ENCODE assay signal across 15 cellular contexts in the genomic region with DNA sequence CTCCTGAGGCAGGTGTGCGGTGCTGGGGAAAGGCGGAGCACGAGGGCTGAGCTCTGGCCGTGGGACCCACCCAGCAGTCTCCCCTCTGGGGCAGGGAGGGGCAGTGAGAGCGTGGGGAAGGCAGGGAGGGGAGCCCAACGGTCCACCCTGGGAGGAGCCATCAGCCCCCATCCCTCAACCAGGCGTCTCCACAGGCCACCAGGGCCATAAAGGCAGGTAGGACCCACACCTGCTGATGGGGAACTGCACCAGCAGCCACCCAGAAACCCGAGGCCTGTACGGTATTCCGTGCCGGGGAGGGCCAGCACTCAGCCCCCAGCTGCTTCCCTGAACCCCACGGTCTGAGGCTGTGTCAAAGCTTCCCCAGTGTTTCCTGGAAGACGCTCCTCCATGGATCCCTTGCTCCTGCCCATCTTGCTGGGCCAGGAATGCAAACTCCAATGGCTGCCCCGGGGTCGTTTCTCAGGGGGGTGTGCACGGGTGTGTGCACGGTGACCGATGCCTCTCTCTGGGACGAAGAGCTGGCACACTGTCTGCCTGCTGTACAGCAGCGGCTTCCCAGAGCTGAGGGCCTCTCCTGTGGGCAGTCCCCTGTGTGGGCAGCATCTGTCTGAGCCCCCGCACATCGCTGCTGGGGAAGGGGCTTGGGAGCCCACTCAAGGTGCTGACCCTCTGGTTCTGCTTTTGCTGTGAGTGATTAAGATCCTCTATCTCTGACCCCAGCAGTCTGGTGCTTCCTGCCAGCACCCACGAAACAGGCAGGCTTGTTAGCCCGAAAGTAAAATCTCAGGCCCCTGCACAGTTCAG. TPM values are rescaled to one million over a fixed set of nuclear protein-coding genes. Genes with fewer than 3 reads are reported as not detected.
DNase-seq lines count a peak whose midpoint lies in the region; ATAC-seq and TF ChIP-seq lines count a peak whose summit lies in the region.
"Had no signal": no experiment of that assay in that cellular context is flagged by ENCODE, and none has a peak within 500 bp of the region (broad histone marks: within the 10 kb centered on the region; RNA-seq: fewer than 3 reads in every experiment).

No MANE protein-coding gene starts in this region.

- no peak overlapping the region for H3K4me3 Mint-ChIP-seq in CD4-positive, alpha-beta memory T cell
- H3K4me3 Mint-ChIP-seq: CD8-positive, alpha-beta T cell; memory B cell had no signal

- no peak for TF ChIP-seq CTCF in WERI-Rb-1 (IDR thresholded peaks at IDR 0.05; ENCODE audit: low read depth, low read length)

- no peaks in the 10 kb centered on the region for H3K9me3 Mint-ChIP-seq in CD4-positive, alpha-beta memory T cell
- H3K9me3 Mint-ChIP-seq: CD8-positive, alpha-beta T cell; memory B cell had no signal

- no peaks in the 10 kb centered on the region for H3K36me3 Mint-ChIP-seq in CD4-positive, alpha-beta memory T cell
- H3K36me3 Mint-ChIP-seq: CD8-positive, alpha-beta T cell; memory B cell had no signal

- no peaks in the 10 kb centered on the region for H3K4me1 ChIP-seq in CD4-positive, alpha-beta memory T cell (ENCODE audit: insufficient read depth, low read length)

- no peaks in the 10 kb centered on the region for H3K27me3 ChIP-seq in WERI-Rb-1 (ENCODE audit: insufficient read depth, low read depth, severe bottlenecking)
- no peaks in the 10 kb centered on the region for H3K27me3 ChIP-seq in CD4-positive, alpha-beta memory T cell (ENCODE audit: insufficient read depth, low read length)
- H3K27me3 ChIP-seq: thyroid gland had no signal

- no peaks in the 10 kb centered on the region for H3K36me3 ChIP-seq in WERI-Rb-1
- H3K36me3 ChIP-seq in CD4-positive, alpha-beta memory T cell (ENCODE audit: insufficient read depth, low read length) = no peaks in the 10 kb centered on the region
- H3K36me3 ChIP-seq: neutrophil, thyroid gland had no signal

- intact Hi-C loops in CD4-positive, alpha-beta memory T cell (cut with micrococcal nuclease) = no loop called here

- DNase-seq in activated T-cell treated with anti-CD3 and anti-CD28 coated beads, Interleukin-2, amount 50 U/mL, for 1 hour = peak; percentile 14
- DNase-seq in activated T-cell treated with anti-CD3 and anti-CD28 coated beads for 4 hours (no peak), WERI-Rb-1 (peak; percentile 6), islet precursor cell (peak; percentile 54)
- peak; percentile 1 for DNase-seq in stimulated activated naive CD8-positive, alpha-beta T cell treated with anti-CD3 and anti-CD28 coated beads, Interleukin-15, Interleukin-2, amounts not matched to agents 100 U/mL and 50 U/mL, for 24 hours
- DNase-seq in CD4-positive, alpha-beta memory T cell = no peak
- DNase-seq: NCI-H187 treated with DMSO at 0.1 percent for 48 hours; NCI-H510A; stimulated activated CD4-positive, alpha-beta T cell treated with anti-CD3 and anti-CD28 coated beads, Interleukin-2, amount 100 ng/mL, for 48 hours; thyroid gland had no signal

- H3K9me3 ChIP-seq in WERI-Rb-1 (ENCODE audit: severe bottlenecking) = peaks cover 2% of the 10 kb centered on the region
- no peaks in the 10 kb centered on the region for H3K9me3 ChIP-seq in CD4-positive, alpha-beta memory T cell (ENCODE audit: control insufficient read depth in 1 of 2, low read length in 2 of 2)
- H3K9me3 ChIP-seq: neutrophil, thyroid gland had no signal

- POLR2A ChIA-PET in CD4-positive, alpha-beta memory T cell (lab: Charles Lee; ENCODE audit: partially characterized antibody) = no interaction called here

- no peaks in the 10 kb centered on the region for H3K27me3 Mint-ChIP-seq in CD4-positive, alpha-beta memory T cell

- no peak overlapping the region for H3K4me3 ChIP-seq in WERI-Rb-1 (ENCODE audit: low read depth, low read length)
- no peak overlapping the region for H3K4me3 ChIP-seq in CD4-positive, alpha-beta memory T cell (ENCODE audit: low read length in 2 of 2)
- H3K4me3 ChIP-seq: thyroid gland had no signal

- no peak for ATAC-seq in stimulated activated naive CD8-positive, alpha-beta T cell treated with anti-CD3 and anti-CD28 coated beads, Interleukin-15, Interleukin-2, amounts not matched to agents 100 U/mL and 50 U/mL, for 24 hours
- ATAC-seq in GM18873 (IDR thresholded peaks at IDR 0.05; ENCODE audit: low FRiP score, unreplicated experiment) (no peak), HG02840 (IDR thresholded peaks at IDR 0.05; ENCODE audit: low FRiP score, unreplicated experiment) (no peak)
- ATAC-seq: CD8-positive, alpha-beta T cell had no signal

- CTCF ChIA-PET in CD4-positive, alpha-beta memory T cell (lab: Charles Lee; ENCODE audit: partially characterized antibody) = no interaction called here

- peaks cover 0 to 2% (median 0%) of the 10 kb centered on the region in 4 donors for H3K4me1 Mint-ChIP-seq in CD4-positive, alpha-beta memory T cell

- H3K27ac ChIP-seq in WERI-Rb-1 = no peak overlapping the region
- H3K27ac ChIP-seq in CD4-positive, alpha-beta memory T cell (ENCODE audit: low read depth, low read length) = no peak overlapping the region
- H3K27ac ChIP-seq: neutrophil, thyroid gland had no signal

- no peak overlapping the region for H3K27ac Mint-ChIP-seq in CD4-positive, alpha-beta memory T cell
- H3K27ac Mint-ChIP-seq: CD8-positive, alpha-beta T cell; memory B cell had no signal

RNA-seq across cellular contexts. Expression of gene METRNL, which starts 17.2 kb away (rescaled TPM):
- total RNA-seq in CD4-positive, alpha-beta memory T cell = 1 to 10 TPM; 6.2 to 6.5 TPM
- polyA plus RNA-seq in CD4-positive, alpha-beta memory T cell = 1 to 10 TPM in 1 of 2 donors, under 1 TPM in 1; 0.67 to 1.8 TPM

Comparison
In these comparisons a context has a peak if more than half of its experiments do, and no peak if none do; other contexts are left out.
1. DNase-seq: peak in activated T-cell treated with anti-CD3 and anti-CD28 coated beads, Interleukin-2, amount 50 U/mL, for 1 hour (single experiment), WERI-Rb-1 (single experiment), islet precursor cell (single experiment) and stimulated activated naive CD8-positive, alpha-beta T cell treated with anti-CD3 and anti-CD28 coated beads, Interleukin-15, Interleukin-2, amounts not matched to agents 100 U/mL and 50 U/mL, for 24 hours (single experiment); none in activated T-cell treated with anti-CD3 and anti-CD28 coated beads for 4 hours (single experiment) and CD4-positive, alpha-beta memory T cell (0 of 5).